In the genomic region with DNA sequence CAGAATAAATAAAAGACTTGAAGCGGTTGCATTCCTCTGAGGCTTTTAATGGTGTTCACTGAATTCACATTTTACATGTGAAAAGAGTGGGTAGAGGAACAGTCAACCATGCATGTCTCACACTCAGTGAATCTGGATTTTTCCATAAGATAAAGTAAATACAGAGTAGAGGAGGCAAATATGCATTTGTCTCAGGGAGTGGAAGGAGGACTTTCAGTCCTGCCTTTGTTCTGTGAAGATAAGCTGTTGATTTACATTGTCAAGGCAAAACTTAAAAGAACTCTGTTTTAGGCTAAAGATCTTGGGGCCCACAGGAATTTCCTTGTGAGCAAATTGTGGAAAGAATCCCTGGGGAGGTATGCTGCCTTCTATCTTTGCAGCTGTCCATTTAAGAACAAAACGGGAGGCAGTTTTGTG, we compare ENCODE assay signal across 1 cellular context.
TF ChIP-seq lines count a peak whose summit lies in the region.

No MANE protein-coding gene starts in this region.

TF ChIP-seq in WTC11, 78 proteins besides CTCF, POLR2A, EP300 and RAD21 (continued from another document and continues in another):
- TF ChIP-seq, protein P1, sequence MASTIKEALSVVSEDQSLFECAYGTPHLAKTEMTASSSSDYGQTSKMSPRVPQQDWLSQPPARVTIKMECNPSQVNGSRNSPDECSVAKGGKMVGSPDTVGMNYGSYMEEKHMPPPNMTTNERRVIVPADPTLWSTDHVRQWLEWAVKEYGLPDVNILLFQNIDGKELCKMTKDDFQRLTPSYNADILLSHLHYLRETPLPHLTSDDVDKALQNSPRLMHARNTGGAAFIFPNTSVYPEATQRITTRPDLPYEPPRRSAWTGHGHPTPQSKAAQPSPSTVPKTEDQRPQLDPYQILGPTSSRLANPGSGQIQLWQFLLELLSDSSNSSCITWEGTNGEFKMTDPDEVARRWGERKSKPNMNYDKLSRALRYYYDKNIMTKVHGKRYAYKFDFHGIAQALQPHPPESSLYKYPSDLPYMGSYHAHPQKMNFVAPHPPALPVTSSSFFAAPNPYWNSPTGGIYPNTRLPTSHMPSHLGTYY (CRISPR knock-in tag; IDR thresholded peaks at IDR 0.05): no peak
- no peak for TF ChIP-seq HMGA2 (CRISPR knock-in tag; IDR thresholded peaks at IDR 0.05)
- no peak; the same call in 1 of the 2 replicates for TF ChIP-seq FOXK1 (CRISPR knock-in tag; IDR thresholded peaks at IDR 0.05)
- TF ChIP-seq NFATC4 (CRISPR knock-in tag; IDR thresholded peaks at IDR 0.05): no peak
- TF ChIP-seq JAZF1 (CRISPR knock-in tag; IDR thresholded peaks at IDR 0.05): no peak
- TF ChIP-seq NR1H2 (CRISPR knock-in tag; IDR thresholded peaks at IDR 0.05): no peak
- TF ChIP-seq, protein P2, sequence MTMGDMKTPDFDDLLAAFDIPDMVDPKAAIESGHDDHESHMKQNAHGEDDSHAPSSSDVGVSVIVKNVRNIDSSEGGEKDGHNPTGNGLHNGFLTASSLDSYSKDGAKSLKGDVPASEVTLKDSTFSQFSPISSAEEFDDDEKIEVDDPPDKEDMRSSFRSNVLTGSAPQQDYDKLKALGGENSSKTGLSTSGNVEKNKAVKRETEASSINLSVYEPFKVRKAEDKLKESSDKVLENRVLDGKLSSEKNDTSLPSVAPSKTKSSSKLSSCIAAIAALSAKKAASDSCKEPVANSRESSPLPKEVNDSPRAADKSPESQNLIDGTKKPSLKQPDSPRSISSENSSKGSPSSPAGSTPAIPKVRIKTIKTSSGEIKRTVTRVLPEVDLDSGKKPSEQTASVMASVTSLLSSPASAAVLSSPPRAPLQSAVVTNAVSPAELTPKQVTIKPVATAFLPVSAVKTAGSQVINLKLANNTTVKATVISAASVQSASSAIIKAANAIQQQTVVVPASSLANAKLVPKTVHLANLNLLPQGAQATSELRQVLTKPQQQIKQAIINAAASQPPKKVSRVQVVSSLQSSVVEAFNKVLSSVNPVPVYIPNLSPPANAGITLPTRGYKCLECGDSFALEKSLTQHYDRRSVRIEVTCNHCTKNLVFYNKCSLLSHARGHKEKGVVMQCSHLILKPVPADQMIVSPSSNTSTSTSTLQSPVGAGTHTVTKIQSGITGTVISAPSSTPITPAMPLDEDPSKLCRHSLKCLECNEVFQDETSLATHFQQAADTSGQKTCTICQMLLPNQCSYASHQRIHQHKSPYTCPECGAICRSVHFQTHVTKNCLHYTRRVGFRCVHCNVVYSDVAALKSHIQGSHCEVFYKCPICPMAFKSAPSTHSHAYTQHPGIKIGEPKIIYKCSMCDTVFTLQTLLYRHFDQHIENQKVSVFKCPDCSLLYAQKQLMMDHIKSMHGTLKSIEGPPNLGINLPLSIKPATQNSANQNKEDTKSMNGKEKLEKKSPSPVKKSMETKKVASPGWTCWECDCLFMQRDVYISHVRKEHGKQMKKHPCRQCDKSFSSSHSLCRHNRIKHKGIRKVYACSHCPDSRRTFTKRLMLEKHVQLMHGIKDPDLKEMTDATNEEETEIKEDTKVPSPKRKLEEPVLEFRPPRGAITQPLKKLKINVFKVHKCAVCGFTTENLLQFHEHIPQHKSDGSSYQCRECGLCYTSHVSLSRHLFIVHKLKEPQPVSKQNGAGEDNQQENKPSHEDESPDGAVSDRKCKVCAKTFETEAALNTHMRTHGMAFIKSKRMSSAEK (CRISPR knock-in tag; IDR thresholded peaks at IDR 0.05; ENCODE audit: borderline replicate concordance): no peak
- TF ChIP-seq GTF2I (CRISPR knock-in tag; conservative IDR thresholded peaks at IDR 0.05): no peak
- no peak for TF ChIP-seq FOXJ3 (CRISPR knock-in tag; IDR thresholded peaks at IDR 0.05; ENCODE audit: borderline replicate concordance)
- TF ChIP-seq, protein P3, sequence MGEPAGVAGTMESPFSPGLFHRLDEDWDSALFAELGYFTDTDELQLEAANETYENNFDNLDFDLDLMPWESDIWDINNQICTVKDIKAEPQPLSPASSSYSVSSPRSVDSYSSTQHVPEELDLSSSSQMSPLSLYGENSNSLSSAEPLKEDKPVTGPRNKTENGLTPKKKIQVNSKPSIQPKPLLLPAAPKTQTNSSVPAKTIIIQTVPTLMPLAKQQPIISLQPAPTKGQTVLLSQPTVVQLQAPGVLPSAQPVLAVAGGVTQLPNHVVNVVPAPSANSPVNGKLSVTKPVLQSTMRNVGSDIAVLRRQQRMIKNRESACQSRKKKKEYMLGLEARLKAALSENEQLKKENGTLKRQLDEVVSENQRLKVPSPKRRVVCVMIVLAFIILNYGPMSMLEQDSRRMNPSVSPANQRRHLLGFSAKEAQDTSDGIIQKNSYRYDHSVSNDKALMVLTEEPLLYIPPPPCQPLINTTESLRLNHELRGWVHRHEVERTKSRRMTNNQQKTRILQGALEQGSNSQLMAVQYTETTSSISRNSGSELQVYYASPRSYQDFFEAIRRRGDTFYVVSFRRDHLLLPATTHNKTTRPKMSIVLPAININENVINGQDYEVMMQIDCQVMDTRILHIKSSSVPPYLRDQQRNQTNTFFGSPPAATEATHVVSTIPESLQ (CRISPR knock-in tag; IDR thresholded peaks at IDR 0.05): no peak
- peak; percentile 24; the same call in 1 of the 2 replicates for TF ChIP-seq ZNF396 (CRISPR knock-in tag; IDR thresholded peaks at IDR 0.05; ENCODE audit: borderline replicate concordance)
- TF ChIP-seq EMX1 (CRISPR knock-in tag; IDR thresholded peaks at IDR 0.05): no peak
- TF ChIP-seq, protein P4, sequence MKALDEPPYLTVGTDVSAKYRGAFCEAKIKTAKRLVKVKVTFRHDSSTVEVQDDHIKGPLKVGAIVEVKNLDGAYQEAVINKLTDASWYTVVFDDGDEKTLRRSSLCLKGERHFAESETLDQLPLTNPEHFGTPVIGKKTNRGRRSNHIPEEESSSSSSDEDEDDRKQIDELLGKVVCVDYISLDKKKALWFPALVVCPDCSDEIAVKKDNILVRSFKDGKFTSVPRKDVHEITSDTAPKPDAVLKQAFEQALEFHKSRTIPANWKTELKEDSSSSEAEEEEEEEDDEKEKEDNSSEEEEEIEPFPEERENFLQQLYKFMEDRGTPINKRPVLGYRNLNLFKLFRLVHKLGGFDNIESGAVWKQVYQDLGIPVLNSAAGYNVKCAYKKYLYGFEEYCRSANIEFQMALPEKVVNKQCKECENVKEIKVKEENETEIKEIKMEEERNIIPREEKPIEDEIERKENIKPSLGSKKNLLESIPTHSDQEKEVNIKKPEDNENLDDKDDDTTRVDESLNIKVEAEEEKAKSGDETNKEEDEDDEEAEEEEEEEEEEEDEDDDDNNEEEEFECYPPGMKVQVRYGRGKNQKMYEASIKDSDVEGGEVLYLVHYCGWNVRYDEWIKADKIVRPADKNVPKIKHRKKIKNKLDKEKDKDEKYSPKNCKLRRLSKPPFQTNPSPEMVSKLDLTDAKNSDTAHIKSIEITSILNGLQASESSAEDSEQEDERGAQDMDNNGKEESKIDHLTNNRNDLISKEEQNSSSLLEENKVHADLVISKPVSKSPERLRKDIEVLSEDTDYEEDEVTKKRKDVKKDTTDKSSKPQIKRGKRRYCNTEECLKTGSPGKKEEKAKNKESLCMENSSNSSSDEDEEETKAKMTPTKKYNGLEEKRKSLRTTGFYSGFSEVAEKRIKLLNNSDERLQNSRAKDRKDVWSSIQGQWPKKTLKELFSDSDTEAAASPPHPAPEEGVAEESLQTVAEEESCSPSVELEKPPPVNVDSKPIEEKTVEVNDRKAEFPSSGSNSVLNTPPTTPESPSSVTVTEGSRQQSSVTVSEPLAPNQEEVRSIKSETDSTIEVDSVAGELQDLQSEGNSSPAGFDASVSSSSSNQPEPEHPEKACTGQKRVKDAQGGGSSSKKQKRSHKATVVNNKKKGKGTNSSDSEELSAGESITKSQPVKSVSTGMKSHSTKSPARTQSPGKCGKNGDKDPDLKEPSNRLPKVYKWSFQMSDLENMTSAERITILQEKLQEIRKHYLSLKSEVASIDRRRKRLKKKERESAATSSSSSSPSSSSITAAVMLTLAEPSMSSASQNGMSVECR (CRISPR knock-in tag; IDR thresholded peaks at IDR 0.05; ENCODE audit: borderline replicate concordance): no peak
- TF ChIP-seq IRF2 (CRISPR knock-in tag; IDR thresholded peaks at IDR 0.05; ENCODE audit: borderline replicate concordance, low read depth): no peak
- no peak for TF ChIP-seq ZBTB21 (CRISPR knock-in tag; IDR thresholded peaks at IDR 0.05; ENCODE audit: borderline replicate concordance)
- TF ChIP-seq, protein P5, sequence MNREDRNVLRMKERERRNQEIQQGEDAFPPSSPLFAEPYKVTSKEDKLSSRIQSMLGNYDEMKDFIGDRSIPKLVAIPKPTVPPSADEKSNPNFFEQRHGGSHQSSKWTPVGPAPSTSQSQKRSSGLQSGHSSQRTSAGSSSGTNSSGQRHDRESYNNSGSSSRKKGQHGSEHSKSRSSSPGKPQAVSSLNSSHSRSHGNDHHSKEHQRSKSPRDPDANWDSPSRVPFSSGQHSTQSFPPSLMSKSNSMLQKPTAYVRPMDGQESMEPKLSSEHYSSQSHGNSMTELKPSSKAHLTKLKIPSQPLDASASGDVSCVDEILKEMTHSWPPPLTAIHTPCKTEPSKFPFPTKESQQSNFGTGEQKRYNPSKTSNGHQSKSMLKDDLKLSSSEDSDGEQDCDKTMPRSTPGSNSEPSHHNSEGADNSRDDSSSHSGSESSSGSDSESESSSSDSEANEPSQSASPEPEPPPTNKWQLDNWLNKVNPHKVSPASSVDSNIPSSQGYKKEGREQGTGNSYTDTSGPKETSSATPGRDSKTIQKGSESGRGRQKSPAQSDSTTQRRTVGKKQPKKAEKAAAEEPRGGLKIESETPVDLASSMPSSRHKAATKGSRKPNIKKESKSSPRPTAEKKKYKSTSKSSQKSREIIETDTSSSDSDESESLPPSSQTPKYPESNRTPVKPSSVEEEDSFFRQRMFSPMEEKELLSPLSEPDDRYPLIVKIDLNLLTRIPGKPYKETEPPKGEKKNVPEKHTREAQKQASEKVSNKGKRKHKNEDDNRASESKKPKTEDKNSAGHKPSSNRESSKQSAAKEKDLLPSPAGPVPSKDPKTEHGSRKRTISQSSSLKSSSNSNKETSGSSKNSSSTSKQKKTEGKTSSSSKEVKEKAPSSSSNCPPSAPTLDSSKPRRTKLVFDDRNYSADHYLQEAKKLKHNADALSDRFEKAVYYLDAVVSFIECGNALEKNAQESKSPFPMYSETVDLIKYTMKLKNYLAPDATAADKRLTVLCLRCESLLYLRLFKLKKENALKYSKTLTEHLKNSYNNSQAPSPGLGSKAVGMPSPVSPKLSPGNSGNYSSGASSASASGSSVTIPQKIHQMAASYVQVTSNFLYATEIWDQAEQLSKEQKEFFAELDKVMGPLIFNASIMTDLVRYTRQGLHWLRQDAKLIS (CRISPR knock-in tag; IDR thresholded peaks at IDR 0.05; ENCODE audit: borderline replicate concordance): 0 out of 2 replicates have a peak, but pooled peaks have one; percentile 67
- TF ChIP-seq ZNF416 (CRISPR knock-in tag; IDR thresholded peaks at IDR 0.05): no peak
- TF ChIP-seq, protein P6, sequence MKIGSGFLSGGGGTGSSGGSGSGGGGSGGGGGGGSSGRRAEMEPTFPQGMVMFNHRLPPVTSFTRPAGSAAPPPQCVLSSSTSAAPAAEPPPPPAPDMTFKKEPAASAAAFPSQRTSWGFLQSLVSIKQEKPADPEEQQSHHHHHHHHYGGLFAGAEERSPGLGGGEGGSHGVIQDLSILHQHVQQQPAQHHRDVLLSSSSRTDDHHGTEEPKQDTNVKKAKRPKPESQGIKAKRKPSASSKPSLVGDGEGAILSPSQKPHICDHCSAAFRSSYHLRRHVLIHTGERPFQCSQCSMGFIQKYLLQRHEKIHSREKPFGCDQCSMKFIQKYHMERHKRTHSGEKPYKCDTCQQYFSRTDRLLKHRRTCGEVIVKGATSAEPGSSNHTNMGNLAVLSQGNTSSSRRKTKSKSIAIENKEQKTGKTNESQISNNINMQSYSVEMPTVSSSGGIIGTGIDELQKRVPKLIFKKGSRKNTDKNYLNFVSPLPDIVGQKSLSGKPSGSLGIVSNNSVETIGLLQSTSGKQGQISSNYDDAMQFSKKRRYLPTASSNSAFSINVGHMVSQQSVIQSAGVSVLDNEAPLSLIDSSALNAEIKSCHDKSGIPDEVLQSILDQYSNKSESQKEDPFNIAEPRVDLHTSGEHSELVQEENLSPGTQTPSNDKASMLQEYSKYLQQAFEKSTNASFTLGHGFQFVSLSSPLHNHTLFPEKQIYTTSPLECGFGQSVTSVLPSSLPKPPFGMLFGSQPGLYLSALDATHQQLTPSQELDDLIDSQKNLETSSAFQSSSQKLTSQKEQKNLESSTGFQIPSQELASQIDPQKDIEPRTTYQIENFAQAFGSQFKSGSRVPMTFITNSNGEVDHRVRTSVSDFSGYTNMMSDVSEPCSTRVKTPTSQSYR (CRISPR knock-in tag; IDR thresholded peaks at IDR 0.05): no peak
- no peak for TF ChIP-seq OVOL2 (CRISPR knock-in tag; IDR thresholded peaks at IDR 0.05; ENCODE audit: borderline replicate concordance)
- TF ChIP-seq, protein P7, sequence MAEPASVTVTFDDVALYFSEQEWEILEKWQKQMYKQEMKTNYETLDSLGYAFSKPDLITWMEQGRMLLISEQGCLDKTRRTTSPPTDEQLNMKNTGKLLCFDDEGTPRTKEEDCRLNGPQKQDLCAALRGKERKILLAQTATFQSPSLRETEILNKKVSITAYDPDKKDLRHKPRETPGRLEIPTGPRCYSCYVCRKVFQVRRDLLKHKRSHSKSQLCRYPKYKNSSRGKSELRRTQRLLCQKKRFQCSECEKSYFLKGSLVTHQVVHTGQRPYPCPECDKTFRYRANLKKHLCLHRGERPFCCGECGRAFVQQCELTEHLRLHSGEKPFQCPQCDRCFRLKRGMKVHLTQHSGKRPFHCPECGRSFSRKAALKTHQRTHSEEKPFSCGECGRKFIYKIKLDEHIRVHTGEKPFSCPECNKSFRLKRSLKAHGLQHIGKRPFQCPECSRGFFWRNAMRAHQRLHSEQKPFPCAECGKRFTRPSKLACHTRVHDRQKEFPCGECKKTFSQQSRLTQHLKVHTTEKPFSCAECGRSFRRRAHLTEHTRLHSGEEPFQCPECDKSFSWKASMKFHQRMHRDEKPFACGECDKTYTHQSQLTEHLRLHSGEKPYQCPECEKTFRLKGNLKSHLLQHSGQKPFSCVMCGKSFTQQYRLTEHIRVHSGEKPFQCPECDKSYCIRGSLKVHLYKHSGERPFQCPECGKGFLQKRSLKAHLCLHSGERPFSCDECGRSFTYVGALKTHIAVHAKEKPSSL (CRISPR knock-in tag; conservative IDR thresholded peaks at IDR 0.05): no peak
- TF ChIP-seq SP1 (CRISPR knock-in tag; conservative IDR thresholded peaks at IDR 0.05): 0 out of 2 replicates have a peak, but pooled peaks have one; percentile 37
- TF ChIP-seq, protein P8, sequence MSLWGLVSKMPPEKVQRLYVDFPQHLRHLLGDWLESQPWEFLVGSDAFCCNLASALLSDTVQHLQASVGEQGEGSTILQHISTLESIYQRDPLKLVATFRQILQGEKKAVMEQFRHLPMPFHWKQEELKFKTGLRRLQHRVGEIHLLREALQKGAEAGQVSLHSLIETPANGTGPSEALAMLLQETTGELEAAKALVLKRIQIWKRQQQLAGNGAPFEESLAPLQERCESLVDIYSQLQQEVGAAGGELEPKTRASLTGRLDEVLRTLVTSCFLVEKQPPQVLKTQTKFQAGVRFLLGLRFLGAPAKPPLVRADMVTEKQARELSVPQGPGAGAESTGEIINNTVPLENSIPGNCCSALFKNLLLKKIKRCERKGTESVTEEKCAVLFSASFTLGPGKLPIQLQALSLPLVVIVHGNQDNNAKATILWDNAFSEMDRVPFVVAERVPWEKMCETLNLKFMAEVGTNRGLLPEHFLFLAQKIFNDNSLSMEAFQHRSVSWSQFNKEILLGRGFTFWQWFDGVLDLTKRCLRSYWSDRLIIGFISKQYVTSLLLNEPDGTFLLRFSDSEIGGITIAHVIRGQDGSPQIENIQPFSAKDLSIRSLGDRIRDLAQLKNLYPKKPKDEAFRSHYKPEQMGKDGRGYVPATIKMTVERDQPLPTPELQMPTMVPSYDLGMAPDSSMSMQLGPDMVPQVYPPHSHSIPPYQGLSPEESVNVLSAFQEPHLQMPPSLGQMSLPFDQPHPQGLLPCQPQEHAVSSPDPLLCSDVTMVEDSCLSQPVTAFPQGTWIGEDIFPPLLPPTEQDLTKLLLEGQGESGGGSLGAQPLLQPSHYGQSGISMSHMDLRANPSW (CRISPR knock-in tag; conservative IDR thresholded peaks at IDR 0.05; ENCODE audit: low read depth): no peak
- TF ChIP-seq TCF7 (CRISPR knock-in tag; IDR thresholded peaks at IDR 0.05; ENCODE audit: low read depth): no peak
- TF ChIP-seq ZNF232 (CRISPR knock-in tag; IDR thresholded peaks at IDR 0.05): 0 out of 2 replicates have a peak, but pooled peaks have one; percentile 61
- no peak for TF ChIP-seq ZNF121 (CRISPR knock-in tag; IDR thresholded peaks at IDR 0.05)
- no peak for TF ChIP-seq ZNF671 (CRISPR knock-in tag; IDR thresholded peaks at IDR 0.05)
